ENCODE assay signal across 21 cellular contexts in genomic region chr5:149149942-149150341, GRCh38. TPM values are rescaled to one million over a fixed set of nuclear protein-coding genes. Genes with fewer than 3 reads are reported as not detected.
DNase-seq lines count a peak whose midpoint lies in the region; ATAC-seq, FAIRE-seq and TF ChIP-seq lines count a peak whose summit lies in the region.
"Had no signal": no experiment of that assay in that cellular context is flagged by ENCODE, and none has a peak within 500 bp of the region (broad histone marks: within the 10 kb centered on the region; RNA-seq: fewer than 3 reads in every experiment).

No MANE protein-coding gene starts in this region.

- no peaks in the 10 kb centered on the region for H3K36me3 ChIP-seq in gastroesophageal sphincter
- no peaks in the 10 kb centered on the region for H3K36me3 ChIP-seq in mesenchymal stem cell (ENCODE audit: control insufficient read depth in 1 of 2, insufficient read depth in 2 of 2, low read depth in 1 of 2, low read length in 2 of 2)
- H3K36me3 ChIP-seq: BLaER1, neutrophil had no signal

- H2AK5ac ChIP-seq in mesenchymal stem cell (ENCODE audit: low read length, severe bottlenecking) = peak overlapping the region; percentile 89

- H2BK15ac ChIP-seq in mesenchymal stem cell (ENCODE audit: low read depth, poor library complexity, severe bottlenecking) = peak overlapping the region; percentile 49

- no peak overlapping the region for H3K4me2 ChIP-seq in mesenchymal stem cell (ENCODE audit: low read length, poor library complexity, severe bottlenecking)
- H3K4me2 ChIP-seq: BLaER1 had no signal

- H3K9me3 ChIP-seq in gastroesophageal sphincter (no peaks in the 10 kb centered on the region), mesenchymal stem cell (ENCODE audit: control insufficient read depth, low read length) (no peaks in the 10 kb centered on the region)
- H3K9me3 ChIP-seq: BLaER1, neutrophil had no signal

- peak overlapping the region; percentile 72 to 97 for H3K18ac ChIP-seq in mesenchymal stem cell (ENCODE audit: low read depth in 1 of 2, low read length in 2 of 2)

- DNase-seq in Right ventricle myocardium inferior (ENCODE audit: missing footprints) (no peak), Right ventricle myocardium superior (no peak), mesenchymal stem cell (no peak), H54 (ENCODE audit: insufficient read length, low spot score) (no peak), foreskin melanocyte (no peak), GM19238 (ENCODE audit: insufficient read length, low spot score) (no peak), islet precursor cell (no peak)
- DNase-seq: activated gamma-delta T cell treated with Interleukin-2 at 50 U/mL for 16 hours; amygdala; central memory CD4-positive, alpha-beta T cell; hypothalamus; NCI-H1092 treated with DMSO at 0.1 percent for 48 hours; NCI-H526 treated with DMSO at 0.1 percent for 48 hours; SHP77 treated with DMSO at 0.1 percent for 48 hours; T-cell had no signal

- H3K27ac ChIP-seq in gastroesophageal sphincter (peak overlapping the region in 3 of 4 donors; percentile 35 to 67 (median 60)), mesenchymal stem cell (ENCODE audit: low read length, poor library complexity, severe bottlenecking) (no peak overlapping the region)
- H3K27ac ChIP-seq: BLaER1, neutrophil had no signal

- no peak overlapping the region for H2BK120ac ChIP-seq in mesenchymal stem cell (ENCODE audit: low read depth, low read length)

- H3K4me1 ChIP-seq in gastroesophageal sphincter (peaks cover 0 to 48% (median 23%) of the 10 kb centered on the region in 3 donors), mesenchymal stem cell (ENCODE audit: control insufficient read depth, insufficient read depth, low read depth, low read length) (peaks cover 14% of the 10 kb centered on the region)

- H4K91ac ChIP-seq in mesenchymal stem cell (ENCODE audit: low read length) = peak overlapping the region; percentile 87

- H2BK12ac ChIP-seq in mesenchymal stem cell (ENCODE audit: low read length in 2 of 2) = peak overlapping the region; percentile 72 to 82

- no peak overlapping the region for H2AFZ ChIP-seq in mesenchymal stem cell (ENCODE audit: low read depth, low read length)

- H3K4ac ChIP-seq in mesenchymal stem cell (ENCODE audit: low read depth in 1 of 2, low read length in 2 of 2) = peak overlapping the region; percentile 1 to 89

- H4K8ac ChIP-seq in mesenchymal stem cell (ENCODE audit: low read length) = peak overlapping the region; percentile 75

- no peaks in the 10 kb centered on the region for H3K27me3 ChIP-seq in gastroesophageal sphincter
- no peaks in the 10 kb centered on the region for H3K27me3 ChIP-seq in mesenchymal stem cell (ENCODE audit: control insufficient read depth in 1 of 2, insufficient read depth in 1 of 2, low read length in 2 of 2)
- H3K27me3 ChIP-seq: BLaER1 had no signal

- no peak for TF ChIP-seq EP300 in gastroesophageal sphincter (IDR thresholded peaks at IDR 0.05)

- H3K23ac ChIP-seq in mesenchymal stem cell (ENCODE audit: low read length in 2 of 2) = no peak overlapping the region

- peak overlapping the region in 1 of 2 experiments; percentile 86 for H3K14ac ChIP-seq in mesenchymal stem cell (ENCODE audit: low read length in 2 of 2)

- TF ChIP-seq POLR2A in gastroesophageal sphincter (IDR thresholded peaks at IDR 0.05) (no peak), H54 (IDR thresholded peaks at IDR 0.05; ENCODE audit: low read depth, low read length) (no peak)

- ATAC-seq in Right ventricle myocardium inferior (peak; percentile 14), Right ventricle myocardium superior (ENCODE audit: poor library complexity) (no peak), gastroesophageal sphincter (no peak)
- ATAC-seq: stimulated activated memory B cell treated with anti-CD40 and anti-IgM and Interleukin-4, amounts not matched to agents 10 μg/mL and 1 μg/mL and 100 μg/mL, for 72 hours; T-cell had no signal

- TF ChIP-seq CTCF in gastroesophageal sphincter (IDR thresholded peaks at IDR 0.05) = no peak

- WGBS in gastroesophageal sphincter (ENCODE audit: low coverage in 1 of 2), 2 donors = 52 to 61% methylated on average over 2 to 3 of the region's 3 CpGs
- WGBS in mesenchymal stem cell = 56% methylated on average over 2 of the region's 3 CpGs

- H3K79me1 ChIP-seq in mesenchymal stem cell (replicated peaks; ENCODE audit: low read length, poor library complexity, severe bottlenecking) = peaks cover 7% of the 10 kb centered on the region

- intact Hi-C loops in Right ventricle myocardium inferior (cut with DNase I) (no loop called here), Right ventricle myocardium superior (cut with DNase I) (no loop called here)

- no peak overlapping the region for H2BK5ac ChIP-seq in mesenchymal stem cell (ENCODE audit: low read depth, low read length, poor library complexity, severe bottlenecking)

- no peak for FAIRE-seq in H54 (lab: Jason Lieb, UNC)
- FAIRE-seq: A204.1, GM18507 had no signal

- no peak overlapping the region for H3K4me3 ChIP-seq in gastroesophageal sphincter
- no peak overlapping the region for H3K4me3 ChIP-seq in mesenchymal stem cell (ENCODE audit: insufficient read depth in 1 of 2, low read depth in 1 of 2, low read length in 2 of 2)
- H3K4me3 ChIP-seq: BLaER1 had no signal

- H3K9ac ChIP-seq in mesenchymal stem cell (ENCODE audit: low read length) = no peak overlapping the region
- H3K9ac ChIP-seq: BLaER1 had no signal

RNA-seq across cellular contexts. Expression of gene ABLIM3, which starts 8.6 kb away (rescaled TPM):
- total RNA-seq in Right ventricle myocardium inferior (134 TPM), Right ventricle myocardium superior (131 TPM), gastroesophageal sphincter (10 to 100 TPM; 14.8 to 50.7 (median 25.4) TPM)
- polyA plus RNA-seq in mesenchymal stem cell (2013, experiment 1 of 2) = 91.1 TPM
- polyA plus RNA-seq in mesenchymal stem cell (2013, experiment 2 of 2) = 90.1 TPM
